9 cellular contexts compared by ENCODE assay signal in genomic region chr16:70740919-70741778, GRCh38. TPM values are rescaled to one million over a fixed set of nuclear protein-coding genes. Genes with fewer than 3 reads are reported as not detected.
A peak's percentile ranks its signal among the peaks of the same experiment; 100 is the strongest.
DNase-seq lines count a peak whose midpoint lies in the region; ATAC-seq and TF ChIP-seq lines count a peak whose summit lies in the region.
"Had no signal": no experiment of that assay in that cellular context is flagged by ENCODE, and none has a peak within 500 bp of the region (broad histone marks: within the 10 kb centered on the region; RNA-seq: fewer than 3 reads in every experiment).

No MANE protein-coding gene starts in this region.

- CTCF ChIA-PET in Caco-2 (lab: Charles Lee): interaction anchor here (0.8 kb wide), 1 partner anchor 30 kb away, joined by 4 read pairs; no protein-coding TSS in a partner anchor

- H3K27me3 ChIP-seq in upper lobe of left lung (no peaks in the 10 kb centered on the region), Caco-2 (replicated peaks; ENCODE audit: control insufficient read depth, insufficient read depth, low read length) (no peaks in the 10 kb centered on the region)

- H3K4me1 ChIP-seq in upper lobe of left lung (peaks cover 59 to 82% (median 65%) of the 10 kb centered on the region in 4 donors), Caco-2 (peaks cover 12% of the 10 kb centered on the region)

- H3K27ac Mint-ChIP-seq in activated T-helper 2 cell treated with anti-CD3 and anti-CD28 coated beads, Interferon-gamma antibody, Interleukin-2, Interleukin-4, amounts not matched to agents 10 μg/mL and 5 μg/mL and 100 μg/mL, durations not matched to agents 14 hours and 24 hours and 36 hours: peak overlapping the region; percentile 47
- no peak overlapping the region for H3K27ac Mint-ChIP-seq in Caco-2 (ENCODE audit: unreplicated experiment)

- TF ChIP-seq POLR2A in upper lobe of left lung (IDR thresholded peaks at IDR 0.05): no peak

- H3K27me3 Mint-ChIP-seq in activated T-helper 2 cell treated with anti-CD3 and anti-CD28 coated beads, Interferon-gamma antibody, Interleukin-2, Interleukin-4, amounts not matched to agents 10 μg/mL and 5 μg/mL and 100 μg/mL, durations not matched to agents 14 hours and 24 hours and 36 hours (ENCODE audit: low read depth): no peaks in the 10 kb centered on the region
- H3K27me3 Mint-ChIP-seq in Caco-2 (ENCODE audit: insufficient read depth, unreplicated experiment): no peaks in the 10 kb centered on the region

- H3K4me3 ChIP-seq in upper lobe of left lung (no peak overlapping the region), Caco-2 (ENCODE audit: low read depth, low read length) (no peak overlapping the region)

- peak overlapping the region; percentile 63 to 85 (median 76) for H3K27ac ChIP-seq in upper lobe of left lung

- peaks cover 0 to 27% (median 16%) of the 10 kb centered on the region in 4 donors for H3K36me3 ChIP-seq in upper lobe of left lung
- H3K36me3 ChIP-seq in Caco-2 (ENCODE audit: control insufficient read depth, insufficient read depth, low read length): peaks cover 5% of the 10 kb centered on the region

- H3K4me1 Mint-ChIP-seq in activated T-helper 2 cell treated with anti-CD3 and anti-CD28 coated beads, Interferon-gamma antibody, Interleukin-2, Interleukin-4, amounts not matched to agents 10 μg/mL and 5 μg/mL and 100 μg/mL, durations not matched to agents 14 hours and 24 hours and 36 hours (ENCODE audit: low read depth): peaks cover 40% of the 10 kb centered on the region
- peaks cover 9% of the 10 kb centered on the region for H3K4me1 Mint-ChIP-seq in Caco-2 (ENCODE audit: low read depth, unreplicated experiment)

- H3K36me3 Mint-ChIP-seq in activated T-helper 2 cell treated with anti-CD3 and anti-CD28 coated beads, Interferon-gamma antibody, Interleukin-2, Interleukin-4, amounts not matched to agents 10 μg/mL and 5 μg/mL and 100 μg/mL, durations not matched to agents 14 hours and 24 hours and 36 hours (ENCODE audit: low read depth): peaks cover 35% of the 10 kb centered on the region
- peaks cover 37% of the 10 kb centered on the region for H3K36me3 Mint-ChIP-seq in Caco-2 (ENCODE audit: insufficient read depth, unreplicated experiment)

- intact Hi-C loops in cardiac septum (cut with DNase I): no loop called here
- intact Hi-C loops in Right ventricle myocardium inferior (cut with DNase I): no loop called here
- intact Hi-C loops in activated T-helper 2 cell treated with anti-CD3 and anti-CD28 coated beads, Interferon-gamma antibody, Interleukin-2, Interleukin-4, amounts not matched to agents 10 μg/mL and 5 μg/mL and 100 μg/mL, durations not matched to agents 14 hours and 24 hours and 36 hours (cut with micrococcal nuclease): no loop called here
- intact Hi-C loops in Caco-2 (cut with micrococcal nuclease; ENCODE audit: unreplicated experiment): no loop called here

- DNase-seq in cardiac septum (ENCODE audit: low spot score): peak; percentile 71
- DNase-seq in Right ventricle myocardium inferior (ENCODE audit: missing footprints): no peak
- DNase-seq in activated T-helper 2 cell treated with anti-CD3 and anti-CD28 coated beads, Interferon-gamma antibody, Interleukin-2, Interleukin-4, amounts not matched to agents 10 μg/mL and 5 μg/mL and 100 μg/mL, durations not matched to agents 14 hours and 24 hours and 36 hours (ENCODE audit: low spot score): no peak
- DNase-seq in left lobe of liver (ENCODE audit: low spot score): peak; percentile 71
- no peak for DNase-seq in upper lobe of left lung
- no peak for DNase-seq in Caco-2
- DNase-seq in NCI-H2029 treated with DMSO at 0.1 percent for 48 hours (lab: John Stamatoyannopoulos, UW): no peak
- no peak for DNase-seq in NCI-H2227 treated with DMSO at 0.1 percent for 48 hours (lab: John Stamatoyannopoulos, UW)
- DNase-seq: Right ventricle myocardium superior had no signal

- H3K9me3 Mint-ChIP-seq in activated T-helper 2 cell treated with anti-CD3 and anti-CD28 coated beads, Interferon-gamma antibody, Interleukin-2, Interleukin-4, amounts not matched to agents 10 μg/mL and 5 μg/mL and 100 μg/mL, durations not matched to agents 14 hours and 24 hours and 36 hours: no peaks in the 10 kb centered on the region
- H3K9me3 Mint-ChIP-seq in Caco-2 (ENCODE audit: unreplicated experiment): no peaks in the 10 kb centered on the region

- H3K4me3 Mint-ChIP-seq in activated T-helper 2 cell treated with anti-CD3 and anti-CD28 coated beads, Interferon-gamma antibody, Interleukin-2, Interleukin-4, amounts not matched to agents 10 μg/mL and 5 μg/mL and 100 μg/mL, durations not matched to agents 14 hours and 24 hours and 36 hours (ENCODE audit: low read depth): no peak overlapping the region
- no peak overlapping the region for H3K4me3 Mint-ChIP-seq in Caco-2 (ENCODE audit: unreplicated experiment)

- no peak for TF ChIP-seq CTCF in upper lobe of left lung (IDR thresholded peaks at IDR 0.05)
- TF ChIP-seq CTCF in Caco-2 (IDR thresholded peaks at IDR 0.05; ENCODE audit: insufficient read depth in 1 of 2, low read depth in 1 of 2, low read length in 1 of 2, severe bottlenecking in 1 of 2, unreplicated experiment in 1 of 2): no peak

- 61 to 68% methylated on average over 12 to 20 of the region's 20 CpGs for WGBS in upper lobe of left lung, 2 donors

- POLR2A ChIA-PET in Caco-2 (lab: Charles Lee): no interaction called here

- TF ChIP-seq EP300 in upper lobe of left lung (IDR thresholded peaks at IDR 0.05): peak in 1 of 4 donors; percentile 29

- no peaks in the 10 kb centered on the region for H3K9me3 ChIP-seq in upper lobe of left lung
- no peaks in the 10 kb centered on the region; the same call in 1 of the 2 replicates for H3K9me3 ChIP-seq in Caco-2

- ATAC-seq in Right ventricle myocardium inferior (no peak), left lobe of liver (peak; percentile 4), upper lobe of left lung (ENCODE audit: low FRiP score in 2 of 2) (no peak)

- BruUV-seq in Caco-2 (replicated peaks; lab: Mats Ljungman, UMichigan): no TSS peak

RNA-seq across cellular contexts. Expression of gene MTSS2, which starts 55.3 kb away (rescaled TPM):
- total RNA-seq in cardiac septum: 63.4 TPM
- total RNA-seq in Right ventricle myocardium inferior: 88.4 TPM
- 1.3 TPM in 2 replicates for total RNA-seq in activated T-helper 2 cell treated with anti-CD3 and anti-CD28 coated beads, Interferon-gamma antibody, Interleukin-2, Interleukin-4, amounts not matched to agents 10 μg/mL and 5 μg/mL and 100 μg/mL, durations not matched to agents 14 hours and 24 hours and 36 hours
- 58.1 TPM for total RNA-seq in left lobe of liver
- total RNA-seq in upper lobe of left lung: 100 to 1,000 TPM in 1 of 6 donors, 10 to 100 TPM in 5; 40.7 to 202 (median 72.4) TPM
- total RNA-seq in Caco-2 (2022): 45.5 and 64.1 TPM in 2 replicates

RNA-seq across cellular contexts. Expression of gene VAC14, which starts 59.8 kb away (rescaled TPM):
- total RNA-seq in cardiac septum (19.0 TPM), Right ventricle myocardium inferior (21.7 TPM), left lobe of liver (17.3 TPM), upper lobe of left lung (100 to 1,000 TPM in 2 of 6 donors, 10 to 100 TPM in 4; 39.6 to 145 (median 57.4) TPM), Caco-2 (2022) (63.5 and 67.3 TPM in 2 replicates)
- total RNA-seq in activated T-helper 2 cell treated with anti-CD3 and anti-CD28 coated beads, Interferon-gamma antibody, Interleukin-2, Interleukin-4, amounts not matched to agents 10 μg/mL and 5 μg/mL and 100 μg/mL, durations not matched to agents 14 hours and 24 hours and 36 hours: 30.9 and 34.8 TPM in 2 replicates

Comparison
In these comparisons a context has a peak if more than half of its experiments do, and no peak if none do; other contexts are left out.
1. DNase-seq: peak in cardiac septum (single experiment) and left lobe of liver (single experiment); none in Right ventricle myocardium inferior (single experiment), activated T-helper 2 cell treated with anti-CD3 and anti-CD28 coated beads, Interferon-gamma antibody, Interleukin-2, Interleukin-4, amounts not matched to agents 10 μg/mL and 5 μg/mL and 100 μg/mL, durations not matched to agents 14 hours and 24 hours and 36 hours (single experiment), upper lobe of left lung (0 of 2), Caco-2 (0 of 2), NCI-H2029 treated with DMSO at 0.1 percent for 48 hours (single experiment) and NCI-H2227 treated with DMSO at 0.1 percent for 48 hours (single experiment).
2. RNA of gene MTSS2, which starts 55.3 kb away (total RNA-seq): 88.4 TPM in Right ventricle myocardium inferior (single experiment), 40.7 to 202 TPM in upper lobe of left lung, 45.5 to 64.1 TPM in Caco-2, 63.4 TPM in cardiac septum (single experiment) and 58.1 TPM in left lobe of liver (single experiment); 1.3 TPM in activated T-helper 2 cell treated with anti-CD3 and anti-CD28 coated beads, Interferon-gamma antibody, Interleukin-2, Interleukin-4, amounts not matched to agents 10 μg/mL and 5 μg/mL and 100 μg/mL, durations not matched to agents 14 hours and 24 hours and 36 hours; every median in the first group is over 10 times any median in the second.